ENCODE assay signal across 17 cellular contexts in the genomic region with DNA sequence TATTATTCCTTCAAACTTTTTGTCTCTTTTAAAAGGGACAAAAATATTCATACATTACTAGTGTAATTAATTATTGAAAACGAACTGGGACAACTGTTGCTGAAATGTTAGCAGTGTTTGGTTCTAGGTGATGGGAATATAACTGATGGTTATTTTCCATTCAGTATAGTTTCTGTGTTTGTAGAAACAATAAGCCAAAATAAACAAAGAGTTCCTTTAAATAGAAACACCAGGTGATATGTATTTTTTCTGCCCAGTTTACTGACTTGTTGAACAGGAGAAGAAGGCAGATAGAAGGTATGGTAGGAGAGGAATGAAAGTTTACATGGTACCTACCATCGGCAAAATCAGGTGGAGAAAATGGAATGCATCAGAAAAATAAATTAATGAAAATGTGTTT.
"Had no signal": no experiment of that assay in that cellular context is flagged by ENCODE, and none has a peak within 500 bp of the region (broad histone marks: within the 10 kb centered on the region; RNA-seq: fewer than 3 reads in every experiment).

No MANE protein-coding gene starts in this region.

- DNase-seq: KBM-7, MG63, NCI-H1092, NCI-H1105 treated with DMSO at 0.1 percent for 48 hours, NCI-H1417 treated with DMSO at 0.1 percent for 48 hours, NCI-H146, NCI-H1694 treated with DMSO at 0.1 percent for 48 hours, NCI-H1930, NCI-H2171, NCI-H226, NCI-H524, NCI-H526 treated with DMSO at 0.1 percent for 48 hours, NCI-H82, Right ventricle myocardium superior, RPMI8226, SJCRH30, T-helper 1 cell had no signal
